In genomic region chr6:7909323-7910276, GRCh38 we compare ENCODE assay signal across 1 cellular context.
TF ChIP-seq lines count a peak whose summit lies in the region.

No MANE protein-coding gene starts in this region.

TF ChIP-seq in HEK293, 187 proteins besides CTCF, POLR2A, EP300 and RAD21 (continued from another document and continues in another):
- TF ChIP-seq ZBTB11 (tag by site-specific recombination; conservative IDR thresholded peaks at IDR 0.05; ENCODE audit: low read depth) (peak; percentile 56), ZNF76 (tag by site-specific recombination; IDR thresholded peaks at IDR 0.05; ENCODE audit: borderline replicate concordance, low read depth) (peak; percentile 87), ZBTB8A (tag by site-specific recombination; IDR thresholded peaks at IDR 0.05) (peak; percentile 69), GFI1B (tag by site-specific recombination; IDR thresholded peaks at IDR 0.05) (no peak), KLF9 (tag by site-specific recombination; IDR thresholded peaks at IDR 0.05; ENCODE audit: low read depth) (peak; percentile 90), ZNF311 (tag by site-specific recombination; IDR thresholded peaks at IDR 0.05; ENCODE audit: borderline replicate concordance) (no peak), KLF16 (tag by site-specific recombination; IDR thresholded peaks at IDR 0.05) (no peak; the same call in 1 of the 2 replicates), ZNF132 (tag by site-specific recombination; IDR thresholded peaks at IDR 0.05; ENCODE audit: borderline replicate concordance) (no peak), ZNF624 (tag by site-specific recombination; IDR thresholded peaks at IDR 0.05) (no peak), ZNF449 (tag by site-specific recombination; IDR thresholded peaks at IDR 0.05) (0 out of 2 replicates have a peak, but pooled peaks have one; percentile 22), ZNF221 (tag by site-specific recombination; IDR thresholded peaks at IDR 0.05; ENCODE audit: borderline replicate concordance) (no peak), ZNF514 (tag by site-specific recombination; IDR thresholded peaks at IDR 0.05) (no peak), ZNF37A (tag by site-specific recombination; IDR thresholded peaks at IDR 0.05) (no peak), ZSCAN30 (tag by site-specific recombination; IDR thresholded peaks at IDR 0.05) (0 out of 2 replicates have a peak, but pooled peaks have one; percentile 36), HOXC10 (CRISPR knock-in tag; IDR thresholded peaks at IDR 0.05) (no peak), ZNF768 (tag by site-specific recombination; IDR thresholded peaks at IDR 0.05) (no peak), ZNF335 (tag by site-specific recombination; conservative IDR thresholded peaks at IDR 0.05) (peak; percentile 87), ZIC2 (tag by site-specific recombination; IDR thresholded peaks at IDR 0.05) (peak; percentile 27; the same call in 1 of the 2 replicates), ZNF560 (tag by site-specific recombination; IDR thresholded peaks at IDR 0.05; ENCODE audit: borderline replicate concordance) (no peak), PBX3 (CRISPR knock-in tag; IDR thresholded peaks at IDR 0.05) (no peak), ZNF571 (tag by site-specific recombination; IDR thresholded peaks at IDR 0.05) (no peak), KLF7 (tag by site-specific recombination; IDR thresholded peaks at IDR 0.05; ENCODE audit: borderline replicate concordance) (peak; percentile 67; the same call in 1 of the 2 replicates), ZNF157 (tag by site-specific recombination; IDR thresholded peaks at IDR 0.05) (no peak), ZNF629 (tag by site-specific recombination; IDR thresholded peaks at IDR 0.05) (peak; percentile 18; the same call in 1 of the 2 replicates), ZBTB21 (tag by site-specific recombination; IDR thresholded peaks at IDR 0.05) (no peak), ZNF121 (tag by site-specific recombination; IDR thresholded peaks at IDR 0.05) (no peak), ZSCAN4 (tag by site-specific recombination; IDR thresholded peaks at IDR 0.05) (no peak), SP2 (tag by site-specific recombination; IDR thresholded peaks at IDR 0.05) (peak; percentile 87), GLI4 (tag by site-specific recombination; IDR thresholded peaks at IDR 0.05) (no peak), ZNF114 (tag by site-specific recombination; IDR thresholded peaks at IDR 0.05) (no peak), AEBP2 (tag by site-specific recombination; IDR thresholded peaks at IDR 0.05; ENCODE audit: borderline replicate concordance) (no peak), ZFHX2 (tag by site-specific recombination; conservative IDR thresholded peaks at IDR 0.05) (peak; percentile 49; the same call in 1 of the 2 replicates), ZNF184 (tag by site-specific recombination; IDR thresholded peaks at IDR 0.05) (no peak), ZNF660 (tag by site-specific recombination; IDR thresholded peaks at IDR 0.05) (no peak), ZNF155 (tag by site-specific recombination; IDR thresholded peaks at IDR 0.05) (no peak), ZNF792 (tag by site-specific recombination; IDR thresholded peaks at IDR 0.05) (0 out of 2 replicates have a peak, but pooled peaks have one; percentile 64), OSR2 (tag by site-specific recombination; IDR thresholded peaks at IDR 0.05) (no peak), PRDM2 (tag by site-specific recombination; IDR thresholded peaks at IDR 0.05; ENCODE audit: borderline replicate concordance) (no peak), HOXA7 (CRISPR knock-in tag; IDR thresholded peaks at IDR 0.05; ENCODE audit: borderline replicate concordance) (no peak), ZNF776 (tag by site-specific recombination; IDR thresholded peaks at IDR 0.05; ENCODE audit: borderline replicate concordance) (no peak), ZNF677 (tag by site-specific recombination; IDR thresholded peaks at IDR 0.05) (no peak), ZNF266 (tag by site-specific recombination; IDR thresholded peaks at IDR 0.05; ENCODE audit: low read depth) (no peak), ZNF366 (tag by site-specific recombination; conservative IDR thresholded peaks at IDR 0.05) (no peak), MZF1 (tag by site-specific recombination; IDR thresholded peaks at IDR 0.05; ENCODE audit: borderline replicate concordance) (no peak), ZNF169 (tag by site-specific recombination; IDR thresholded peaks at IDR 0.05) (no peak), TCF7L2 (IDR thresholded peaks at IDR 0.05; ENCODE audit: borderline replicate concordance, low read depth, low read length) (no peak), HIC1 (tag by site-specific recombination; IDR thresholded peaks at IDR 0.05) (peak; percentile 51), ZNF138 (tag by site-specific recombination; IDR thresholded peaks at IDR 0.05; ENCODE audit: borderline replicate concordance) (no peak), ZNF843 (tag by site-specific recombination; IDR thresholded peaks at IDR 0.05) (peak; percentile 46), ZNF341 (tag by site-specific recombination; IDR thresholded peaks at IDR 0.05; ENCODE audit: low read depth) (peak; percentile 88), ZNF214 (tag by site-specific recombination; IDR thresholded peaks at IDR 0.05; ENCODE audit: borderline replicate concordance) (no peak), ZNF473 (tag by site-specific recombination; IDR thresholded peaks at IDR 0.05) (no peak), YY2 (tag by site-specific recombination; IDR thresholded peaks at IDR 0.05) (no peak), ZNF654 (tag by site-specific recombination; IDR thresholded peaks at IDR 0.05; ENCODE audit: low read depth) (no peak), ZNF248 (tag by site-specific recombination; IDR thresholded peaks at IDR 0.05) (no peak), ZSCAN23 (tag by site-specific recombination; IDR thresholded peaks at IDR 0.05) (no peak)
